In genomic region chr15:25770618-25771369, GRCh38 we compare ENCODE assay signal across 22 cellular contexts.
"Had no signal": no experiment of that assay in that cellular context is flagged by ENCODE, and none has a peak within 500 bp of the region (broad histone marks: within the 10 kb centered on the region; RNA-seq: fewer than 3 reads in every experiment).

No MANE protein-coding gene starts in this region.

- H3K27me3 ChIP-seq: hepatocyte, right lobe of liver had no signal

- H3K4me3 Mint-ChIP-seq: activated CD4-positive, alpha-beta memory T cell treated with anti-CD3 and anti-CD28 coated beads for 36 hours; activated T-helper 17 cell treated with anti-CD3 and anti-CD28 coated beads, Interleukin-2, amount 50 U/mL, for 72 hours; brain; dendritic cell treated with granulocyte-macrophage colony-stimulating factor and Interleukin-4, amounts not matched to agents 40 ng/mL and 50 ng/mL, for 4 days; natural killer cell treated with Interleukin-12 subunit alpha and Interleukin-12 subunit beta and Interleukin-15 and Interleukin-18, amount 100 ng/mL, for 72 hours; stimulated activated naive B cell treated with anti-CD40 and anti-IgM and Interleukin-4, amounts not matched to agents 10 μg/mL and 1 μg/mL and 100 μg/mL, for 72 hours; type B pancreatic cell had no signal

- H3K9me3 Mint-ChIP-seq: activated CD4-positive, alpha-beta memory T cell treated with anti-CD3 and anti-CD28 coated beads for 36 hours; activated naive CD4-positive, alpha-beta T cell treated with anti-CD3 and anti-CD28 coated beads, Interleukin-2, amount 50 U/mL, for 72 hours; activated T-helper 17 cell treated with anti-CD3 and anti-CD28 coated beads, Interleukin-2, amount 50 U/mL, for 72 hours; natural killer cell treated with Interleukin-12 subunit alpha and Interleukin-12 subunit beta and Interleukin-15 and Interleukin-18, amount 100 ng/mL, for 72 hours; type B pancreatic cell had no signal

- H3K4me1 ChIP-seq: right lobe of liver had no signal

- H3K27me3 Mint-ChIP-seq: activated CD4-positive, alpha-beta memory T cell treated with anti-CD3 and anti-CD28 coated beads for 36 hours; activated T-helper 17 cell treated with anti-CD3 and anti-CD28 coated beads, Interleukin-2, amount 50 U/mL, for 72 hours; dendritic cell treated with granulocyte-macrophage colony-stimulating factor and Interleukin-4, amounts not matched to agents 40 ng/mL and 50 ng/mL, for 4 days; natural killer cell treated with Interleukin-12 subunit alpha and Interleukin-12 subunit beta and Interleukin-15 and Interleukin-18, amount 100 ng/mL, for 72 hours; type B pancreatic cell had no signal

- H2AFZ ChIP-seq: hepatocyte had no signal

- H3K27ac ChIP-seq: hepatocyte, left ventricle myocardium inferior, right lobe of liver, SK-N-MC, skin epidermis had no signal

- H3K4me1 Mint-ChIP-seq: activated T-helper 17 cell treated with anti-CD3 and anti-CD28 coated beads, Interleukin-2, amount 50 U/mL, for 72 hours had no signal

- H3K27ac Mint-ChIP-seq: activated CD4-positive, alpha-beta memory T cell treated with anti-CD3 and anti-CD28 coated beads for 36 hours; activated T-helper 17 cell treated with anti-CD3 and anti-CD28 coated beads, Interleukin-2, amount 50 U/mL, for 72 hours; dendritic cell treated with granulocyte-macrophage colony-stimulating factor and Interleukin-4, amounts not matched to agents 40 ng/mL and 50 ng/mL, for 4 days; natural killer cell treated with Interleukin-12 subunit alpha and Interleukin-12 subunit beta and Interleukin-15 and Interleukin-18, amount 100 ng/mL, for 72 hours; stimulated activated naive B cell treated with anti-CD40 and anti-IgM and Interleukin-4, amounts not matched to agents 10 μg/mL and 1 μg/mL and 100 μg/mL, for 72 hours; type B pancreatic cell had no signal

- ATAC-seq: activated naive CD4-positive, alpha-beta T cell treated with anti-CD3 and anti-CD28 coated beads, Interleukin-2, amount 50 U/mL, for 72 hours; activated T-helper 17 cell treated with anti-CD3 and anti-CD28 coated beads, Interleukin-2, amount 50 U/mL, for 72 hours; esophagus mucosa; natural killer cell treated with Interleukin-12 subunit alpha and Interleukin-12 subunit beta and Interleukin-15 and Interleukin-18, amount 100 ng/mL, for 72 hours; stimulated activated naive B cell treated with anti-CD40 and anti-IgM and Interleukin-4, amounts not matched to agents 10 μg/mL and 1 μg/mL and 100 μg/mL, for 72 hours had no signal

- DNase-seq: activated CD4-positive, alpha-beta memory T cell treated with anti-CD3 and anti-CD28 coated beads for 36 hours; activated CD4-positive, alpha-beta T cell treated with anti-CD3 and anti-CD28 coated beads for 1 hour; activated T-cell treated with anti-CD3 and anti-CD28 coated beads, Interleukin-2, amount 50 U/mL, for 1 hour; effector memory CD4-positive, alpha-beta T cell; glutamatergic neuron; kidney glomerular epithelial cell; left ventricle myocardium inferior; mammary epithelial cell; midbrain; stimulated activated CD8-positive, alpha-beta memory T cell treated with anti-CD3 and anti-CD28 coated beads, Interleukin-4, amount 100 ng/mL, for 48 hours; stimulated activated naive B cell treated with anti-CD40 and anti-IgM and Interleukin-4, amounts not matched to agents 10 μg/mL and 1 μg/mL and 100 μg/mL, for 72 hours had no signal

- H3K9me3 ChIP-seq: left ventricle myocardium inferior, right lobe of liver had no signal

- H3K4me2 ChIP-seq: hepatocyte had no signal

- H3K36me3 Mint-ChIP-seq: brain, type B pancreatic cell had no signal

- H3K4me3 ChIP-seq: hepatocyte, left ventricle myocardium inferior, right lobe of liver, SK-N-MC, skin epidermis had no signal

- H3K36me3 ChIP-seq: left ventricle myocardium inferior, right lobe of liver had no signal
